ENCODE assay signal across 7 cellular contexts in genomic region chr16:86390335-86390734, GRCh38.
"Had no signal": no experiment of that assay in that cellular context is flagged by ENCODE, and none has a peak within 500 bp of the region (broad histone marks: within the 10 kb centered on the region; RNA-seq: fewer than 3 reads in every experiment).

No MANE protein-coding gene starts in this region.

- H2AFZ ChIP-seq: GM23248 had no signal

- H3K4me3 ChIP-seq: GM23248, HAP-1 had no signal

- H3K4me1 Mint-ChIP-seq: IgD-negative memory B cell had no signal

- ATAC-seq: HCT116 had no signal

- H3K9me3 Mint-ChIP-seq: IgD-negative memory B cell had no signal

- DNase-seq: GOT3, H7, KBM-7 had no signal

- H3K9me3 ChIP-seq: HAP-1 had no signal

- H3K27ac Mint-ChIP-seq: IgD-negative memory B cell had no signal

- H3K27ac ChIP-seq: GM23248 had no signal

- H3K4me3 Mint-ChIP-seq: IgD-negative memory B cell had no signal

- H3K36me3 ChIP-seq: HAP-1 had no signal

- H3K36me3 Mint-ChIP-seq: IgD-negative memory B cell had no signal

- H3K9ac ChIP-seq: GM23248 had no signal

- H3K4me1 ChIP-seq: HAP-1 had no signal
